In the genomic region with DNA sequence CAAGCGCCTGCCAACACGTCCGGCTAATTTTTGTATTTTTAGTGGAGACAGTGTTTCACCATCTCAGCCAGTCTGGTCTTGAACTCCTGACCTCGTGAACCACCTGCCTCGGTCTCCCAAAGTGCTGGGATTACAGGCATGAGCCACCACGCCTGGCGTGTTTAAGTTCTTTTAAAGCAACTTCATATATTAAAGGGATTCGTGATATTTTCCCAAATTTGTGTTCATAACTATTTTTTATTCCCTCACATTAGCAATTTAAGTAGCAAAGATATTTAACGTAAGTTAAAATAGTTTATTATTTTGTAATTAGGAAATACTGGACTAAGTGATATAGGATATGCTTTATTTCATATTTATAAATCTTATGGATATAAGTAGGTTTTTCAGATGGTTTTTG, we compare ENCODE assay signal across 6 cellular contexts.
"Had no signal": no experiment of that assay in that cellular context is flagged by ENCODE, and none has a peak within 500 bp of the region (broad histone marks: within the 10 kb centered on the region; RNA-seq: fewer than 3 reads in every experiment).

No MANE protein-coding gene starts in this region.

- H3K9ac ChIP-seq: KMS-11 had no signal

- FAIRE-seq: HepG2, HTR-8/SVneo had no signal

- ATAC-seq: HepG2 had no signal

- H3K27ac ChIP-seq: HL-60, KMS-11 had no signal

- DNase-seq: IMR-90, KBM-7 had no signal

- H3K4me2 ChIP-seq: KMS-11 had no signal
